ENCODE assay signal across 2 cellular contexts in the genomic region with DNA sequence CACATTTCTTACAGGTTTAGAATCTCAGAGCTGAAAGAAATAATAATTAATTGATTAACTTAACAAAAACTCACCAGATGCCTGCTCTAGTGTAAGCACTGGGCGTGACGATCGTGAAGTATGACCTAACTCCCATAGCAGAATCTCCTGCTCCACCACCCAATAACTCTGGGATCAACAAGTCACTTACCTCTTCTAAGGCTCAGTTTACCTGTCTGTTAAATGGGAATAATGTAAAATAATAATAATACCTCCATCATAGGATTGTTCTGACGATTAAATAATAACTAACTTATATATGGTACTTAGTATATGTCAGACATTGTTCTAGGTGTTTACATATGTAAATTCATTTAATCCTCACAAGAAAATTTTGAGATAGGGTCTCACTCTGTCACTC.
TF ChIP-seq lines count a peak whose summit lies in the region.

No MANE protein-coding gene starts in this region.

TF ChIP-seq in HEK293, 187 proteins besides CTCF, POLR2A, EP300 and RAD21:
- no peak for TF ChIP-seq ZNF121 (tag by site-specific recombination; IDR thresholded peaks at IDR 0.05)
- no peak for TF ChIP-seq ZNF426 (tag by site-specific recombination; IDR thresholded peaks at IDR 0.05)
- TF ChIP-seq REPIN1 (tag by site-specific recombination; IDR thresholded peaks at IDR 0.05; ENCODE audit: low read depth): peak; percentile 26; the same call in 1 of the 2 replicates
- TF ChIP-seq WT1 (tag by site-specific recombination; IDR thresholded peaks at IDR 0.05): no peak

TF ChIP-seq in K562, 482 proteins besides CTCF, POLR2A, EP300 and RAD21:
- TF ChIP-seq FOXK1 (CRISPR knock-in tag; IDR thresholded peaks at IDR 0.05; ENCODE audit: borderline replicate concordance) (no peak), NRF1 (conservative IDR thresholded peaks at IDR 0.05 in 1 of 2, IDR thresholded peaks at IDR 0.05 in 1 of 2) (no peak), CBX3 (IDR thresholded peaks at IDR 0.05; ENCODE audit: borderline replicate concordance in 1 of 2, low read length in 2 of 2) (peak in 1 of 2 experiments; percentile 62; a peak in 1 of 3 replicates), BCOR (IDR thresholded peaks at IDR 0.05) (peak; percentile 95), NCOA2 (IDR thresholded peaks at IDR 0.05; ENCODE audit: partially characterized antibody in 2 of 2) (no peak), ZNF583 (CRISPR knock-in tag; IDR thresholded peaks at IDR 0.05) (no peak), CHD4 (IDR thresholded peaks at IDR 0.05; ENCODE audit: insufficient read depth, insufficient replicate concordance, low read depth, low read length, poor library complexity, severe bottlenecking) (peak; percentile 60), PHTF2 (CRISPR knock-in tag; IDR thresholded peaks at IDR 0.05) (no peak), SIN3B (IDR thresholded peaks at IDR 0.05; ENCODE audit: low read depth) (no peak), SMARCA5 (IDR thresholded peaks at IDR 0.05) (peak; percentile 87), KDM1A (IDR thresholded peaks at IDR 0.05) (peak; percentile 67 to 83), SRF (CRISPR knock-in tag; IDR thresholded peaks at IDR 0.05) (no peak), HDAC2 (IDR thresholded peaks at IDR 0.05) (peak; percentile 76), SMC3 (conservative IDR thresholded peaks at IDR 0.05; ENCODE audit: insufficient read depth, low read depth, low read length) (no peak), ADNP (tag; IDR thresholded peaks at IDR 0.05) (peak; percentile 87), CC2D1A (IDR thresholded peaks at IDR 0.05) (no peak), HDAC3 (IDR thresholded peaks at IDR 0.05; ENCODE audit: borderline replicate concordance, partially characterized antibody) (no peak), RBM25 (IDR thresholded peaks at IDR 0.05; ENCODE audit: low read depth, low read length, severe bottlenecking) (peak; percentile 98), BRF1 (IDR thresholded peaks at IDR 0.05; ENCODE audit: borderline replicate concordance, extremely low read depth, insufficient read length) (no peak), RCOR1 (IDR thresholded peaks at IDR 0.05; ENCODE audit: borderline replicate concordance in 1 of 2, low read depth in 2 of 2, low read length in 2 of 2) (peak in 1 of 2 experiments; percentile 70; a peak in 2 of 4 replicates), BRCA1 (IDR thresholded peaks at IDR 0.05) (no peak), BRCA1 (CRISPR knock-in tag; IDR thresholded peaks at IDR 0.05) (no peak), ZNF431 (CRISPR knock-in tag; IDR thresholded peaks at IDR 0.05) (no peak), CBX1 (IDR thresholded peaks at IDR 0.05; ENCODE audit: low read depth) (0 out of 2 replicates have a peak, but pooled peaks have one; percentile 68)
- TF ChIP-seq, protein P1, sequence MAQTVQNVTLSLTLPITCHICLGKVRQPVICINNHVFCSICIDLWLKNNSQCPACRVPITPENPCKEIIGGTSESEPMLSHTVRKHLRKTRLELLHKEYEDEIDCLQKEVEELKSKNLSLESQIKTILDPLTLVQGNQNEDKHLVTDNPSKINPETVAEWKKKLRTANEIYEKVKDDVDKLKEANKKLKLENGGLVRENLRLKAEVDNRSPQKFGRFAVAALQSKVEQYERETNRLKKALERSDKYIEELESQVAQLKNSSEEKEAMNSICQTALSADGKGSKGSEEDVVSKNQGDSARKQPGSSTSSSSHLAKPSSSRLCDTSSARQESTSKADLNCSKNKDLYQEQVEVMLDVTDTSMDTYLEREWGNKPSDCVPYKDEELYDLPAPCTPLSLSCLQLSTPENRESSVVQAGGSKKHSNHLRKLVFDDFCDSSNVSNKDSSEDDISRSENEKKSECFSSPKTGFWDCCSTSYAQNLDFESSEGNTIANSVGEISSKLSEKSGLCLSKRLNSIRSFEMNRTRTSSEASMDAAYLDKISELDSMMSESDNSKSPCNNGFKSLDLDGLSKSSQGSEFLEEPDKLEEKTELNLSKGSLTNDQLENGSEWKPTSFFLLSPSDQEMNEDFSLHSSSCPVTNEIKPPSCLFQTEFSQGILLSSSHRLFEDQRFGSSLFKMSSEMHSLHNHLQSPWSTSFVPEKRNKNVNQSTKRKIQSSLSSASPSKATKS (CRISPR knock-in tag; IDR thresholded peaks at IDR 0.05): no peak
- TF ChIP-seq, protein P2, sequence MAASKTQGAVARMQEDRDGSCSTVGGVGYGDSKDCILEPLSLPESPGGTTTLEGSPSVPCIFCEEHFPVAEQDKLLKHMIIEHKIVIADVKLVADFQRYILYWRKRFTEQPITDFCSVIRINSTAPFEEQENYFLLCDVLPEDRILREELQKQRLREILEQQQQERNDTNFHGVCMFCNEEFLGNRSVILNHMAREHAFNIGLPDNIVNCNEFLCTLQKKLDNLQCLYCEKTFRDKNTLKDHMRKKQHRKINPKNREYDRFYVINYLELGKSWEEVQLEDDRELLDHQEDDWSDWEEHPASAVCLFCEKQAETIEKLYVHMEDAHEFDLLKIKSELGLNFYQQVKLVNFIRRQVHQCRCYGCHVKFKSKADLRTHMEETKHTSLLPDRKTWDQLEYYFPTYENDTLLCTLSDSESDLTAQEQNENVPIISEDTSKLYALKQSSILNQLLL (CRISPR knock-in tag; IDR thresholded peaks at IDR 0.05; ENCODE audit: borderline replicate concordance): no peak
- TF ChIP-seq, protein P3, sequence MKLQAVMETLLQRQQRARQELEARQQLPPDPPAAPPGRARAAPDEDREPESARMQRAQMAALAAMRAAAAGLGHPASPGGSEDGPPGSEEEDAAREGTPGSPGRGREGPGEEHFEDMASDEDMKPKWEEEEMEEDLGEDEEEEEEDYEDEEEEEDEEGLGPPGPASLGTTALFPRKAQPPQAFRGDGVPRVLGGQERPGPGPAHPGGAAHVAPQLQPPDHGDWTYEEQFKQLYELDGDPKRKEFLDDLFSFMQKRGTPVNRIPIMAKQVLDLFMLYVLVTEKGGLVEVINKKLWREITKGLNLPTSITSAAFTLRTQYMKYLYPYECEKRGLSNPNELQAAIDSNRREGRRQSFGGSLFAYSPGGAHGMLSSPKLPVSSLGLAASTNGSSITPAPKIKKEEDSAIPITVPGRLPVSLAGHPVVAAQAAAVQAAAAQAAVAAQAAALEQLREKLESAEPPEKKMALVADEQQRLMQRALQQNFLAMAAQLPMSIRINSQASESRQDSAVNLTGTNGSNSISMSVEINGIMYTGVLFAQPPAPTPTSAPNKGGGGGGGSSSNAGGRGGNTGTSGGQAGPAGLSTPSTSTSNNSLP (IDR thresholded peaks at IDR 0.05; ENCODE audit: borderline replicate concordance, low read depth, low read length): no peak
- TF ChIP-seq, protein P4, sequence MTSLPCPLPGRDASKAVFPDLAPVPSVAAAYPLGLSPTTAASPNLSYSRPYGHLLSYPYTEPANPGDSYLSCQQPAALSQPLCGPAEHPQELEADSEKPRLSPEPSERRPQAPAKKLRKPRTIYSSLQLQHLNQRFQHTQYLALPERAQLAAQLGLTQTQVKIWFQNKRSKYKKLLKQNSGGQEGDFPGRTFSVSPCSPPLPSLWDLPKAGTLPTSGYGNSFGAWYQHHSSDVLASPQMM (CRISPR knock-in tag; IDR thresholded peaks at IDR 0.05): no peak
- TF ChIP-seq, protein P5, sequence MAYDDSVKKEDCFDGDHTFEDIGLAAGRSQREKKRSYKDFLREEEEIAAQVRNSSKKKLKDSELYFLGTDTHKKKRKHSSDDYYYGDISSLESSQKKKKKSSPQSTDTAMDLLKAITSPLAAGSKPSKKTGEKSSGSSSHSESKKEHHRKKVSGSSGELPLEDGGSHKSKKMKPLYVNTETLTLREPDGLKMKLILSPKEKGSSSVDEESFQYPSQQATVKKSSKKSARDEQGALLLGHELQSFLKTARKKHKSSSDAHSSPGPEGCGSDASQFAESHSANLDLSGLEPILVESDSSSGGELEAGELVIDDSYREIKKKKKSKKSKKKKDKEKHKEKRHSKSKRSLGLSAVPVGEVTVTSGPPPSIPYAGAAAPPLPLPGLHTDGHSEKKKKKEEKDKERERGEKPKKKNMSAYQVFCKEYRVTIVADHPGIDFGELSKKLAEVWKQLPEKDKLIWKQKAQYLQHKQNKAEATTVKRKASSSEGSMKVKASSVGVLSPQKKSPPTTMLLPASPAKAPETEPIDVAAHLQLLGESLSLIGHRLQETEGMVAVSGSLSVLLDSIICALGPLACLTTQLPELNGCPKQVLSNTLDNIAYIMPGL (CRISPR knock-in tag; IDR thresholded peaks at IDR 0.05): no peak
